ENCODE assay signal across 8 cellular contexts in the genomic region with DNA sequence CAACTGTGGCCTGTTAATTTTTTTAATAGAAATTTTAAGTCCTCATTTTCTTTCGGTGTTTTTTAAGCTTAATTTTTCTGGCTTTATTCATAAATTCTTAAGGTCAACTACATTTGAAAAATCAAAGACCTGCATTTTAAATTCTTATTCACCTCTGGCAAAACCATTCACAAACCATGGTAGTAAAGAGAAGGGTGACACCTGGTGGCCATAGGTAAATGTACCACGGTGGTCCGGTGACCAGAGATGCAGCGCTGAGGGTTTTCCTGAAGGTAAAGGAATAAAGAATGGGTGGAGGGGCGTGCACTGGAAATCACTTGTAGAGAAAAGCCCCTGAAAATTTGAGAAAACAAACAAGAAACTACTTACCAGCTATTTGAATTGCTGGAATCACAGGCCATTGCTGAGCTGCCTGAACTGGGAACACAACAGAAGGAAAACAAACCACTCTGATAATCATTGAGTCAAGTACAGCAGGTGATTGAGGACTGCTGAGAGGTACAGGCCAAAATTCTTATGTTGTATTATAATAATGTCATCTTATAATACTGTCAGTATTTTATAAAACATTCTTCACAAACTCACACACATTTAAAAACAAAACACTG. TPM values are rescaled to one million over a fixed set of nuclear protein-coding genes. Genes with fewer than 3 reads are reported as not detected.
DNase-seq lines count a peak whose midpoint lies in the region; ATAC-seq and TF ChIP-seq lines count a peak whose summit lies in the region.

No MANE protein-coding gene starts in this region.

- H3K36me3 ChIP-seq in GM06990 (ENCODE audit: control insufficient read depth, insufficient read depth, low read length): no peaks in the 10 kb centered on the region; the same call in 1 of the 2 replicates

- TF ChIP-seq CTCF in GM06990 (IDR thresholded peaks at IDR 0.05; ENCODE audit: insufficient read depth, low read length, poor library complexity, severe bottlenecking): peak; percentile 65

- no peaks in the 10 kb centered on the region for H3K27me3 ChIP-seq in GM06990 (replicated peaks; ENCODE audit: control insufficient read depth, insufficient read depth, low read length)

- intact Hi-C loops in Right ventricle myocardium superior (cut with DNase I): loop anchor here (2.0 kb wide), 1 partner anchor 31 kb away; no protein-coding TSS in a partner anchor

- peak; percentile 35 for DNase-seq in GM06990 (ENCODE audit: extremely low read depth, insufficient read length)
- DNase-seq in M059J (ENCODE audit: low read depth): peak; percentile 73
- peak; percentile 60 for DNase-seq in SKM-1 (lab: John Stamatoyannopoulos, UW; ENCODE audit: unreplicated experiment)
- DNase-seq in activated naive CD4-positive, alpha-beta T cell treated with anti-CD3 and anti-CD28 coated beads, Interleukin-2, amount 50 U/mL, for 16 hours: peak; percentile 59
- no peak for DNase-seq in Right ventricle myocardium superior
- peak; percentile 20 for DNase-seq in pulmonary artery endothelial cell (ENCODE audit: low read depth, low spot score)

- peak; percentile 90 for ATAC-seq in Right ventricle myocardium superior (ENCODE audit: poor library complexity)
- no peak for ATAC-seq in HG03280 (IDR thresholded peaks at IDR 0.05; ENCODE audit: unreplicated experiment)
- ATAC-seq in GM18519 (IDR thresholded peaks at IDR 0.05; ENCODE audit: low FRiP score, unreplicated experiment): no peak

- no peak overlapping the region for H3K4me3 ChIP-seq in GM06990 (replicated peaks; ENCODE audit: low read depth, low read length)

RNA-seq across cellular contexts. Expression of gene HFE, which starts 10.1 kb away (rescaled TPM):
- total RNA-seq in M059J (2014; rRNA removed; shearing (Covaris generic)): 16.9 and 20.6 TPM in 2 replicates
- total RNA-seq in Right ventricle myocardium superior: 5.2 TPM
- total RNA-seq in pulmonary artery endothelial cell: 3.3 and 9.6 TPM in 2 replicates
